20 cellular contexts compared by ENCODE assay signal in genomic region chr5:170907758-170908157, GRCh38. TPM values are rescaled to one million over a fixed set of nuclear protein-coding genes. Genes with fewer than 3 reads are reported as not detected.
DNase-seq lines count a peak whose midpoint lies in the region; ATAC-seq and TF ChIP-seq lines count a peak whose summit lies in the region.
"Had no signal": no experiment of that assay in that cellular context is flagged by ENCODE, and none has a peak within 500 bp of the region (broad histone marks: within the 10 kb centered on the region; RNA-seq: fewer than 3 reads in every experiment).

No MANE protein-coding gene starts in this region.

- no peak overlapping the region for H3K4me3 ChIP-seq in GM23248
- no peak overlapping the region for H3K4me3 ChIP-seq in epithelial cell of esophagus (ENCODE audit: low read length)
- H3K4me3 ChIP-seq in endodermal cell (ENCODE audit: low read length): no peak overlapping the region
- H3K4me3 ChIP-seq: K562, smooth muscle cell had no signal

- H3K9me2 ChIP-seq in GM23248 (ENCODE audit: insufficient read depth): no peaks in the 10 kb centered on the region

- no peaks in the 10 kb centered on the region for H3K36me3 ChIP-seq in GM23248 (ENCODE audit: low read depth)
- H3K36me3 ChIP-seq in endodermal cell (ENCODE audit: control insufficient read depth, insufficient read depth, low read length): peaks cover 38% of the 10 kb centered on the region

- H3K9me3 Mint-ChIP-seq in endodermal cell: no peaks in the 10 kb centered on the region
- H3K9me3 Mint-ChIP-seq: activated CD8-positive, alpha-beta T cell treated with anti-CD3 and anti-CD28 coated beads for 36 hours; activated T-cell treated with anti-CD3 and anti-CD28 coated beads, Interleukin-2, amount 50 U/mL, for 4 hours; T-cell had no signal

- H3K4me1 ChIP-seq in GM23248 (ENCODE audit: insufficient read depth) (no peaks in the 10 kb centered on the region), endodermal cell (ENCODE audit: control insufficient read depth, insufficient read depth, low read length) (no peaks in the 10 kb centered on the region)

- no peaks in the 10 kb centered on the region; the same call in 1 of the 2 replicates for H3F3A ChIP-seq in GM23248 (ENCODE audit: insufficient read depth)

- no peaks in the 10 kb centered on the region for H4K20me1 ChIP-seq in GM23248 (ENCODE audit: insufficient read depth)

- no peaks in the 10 kb centered on the region for H3K79me2 ChIP-seq in GM23248 (ENCODE audit: insufficient read depth)

- H3K4me3 Mint-ChIP-seq in endodermal cell: no peak overlapping the region
- H3K4me3 Mint-ChIP-seq: activated CD8-positive, alpha-beta T cell treated with anti-CD3 and anti-CD28 coated beads for 36 hours; activated T-cell treated with anti-CD3 and anti-CD28 coated beads, Interleukin-2, amount 50 U/mL, for 4 hours; immature natural killer cell; naive thymus-derived CD8-positive, alpha-beta T cell; T-cell had no signal

- no peak for TF ChIP-seq CTCF in epithelial cell of esophagus (IDR thresholded peaks at IDR 0.05; ENCODE audit: insufficient read depth, low read depth, low read length, missing control alignments)
- no peak for TF ChIP-seq CTCF in endodermal cell (conservative IDR thresholded peaks at IDR 0.05)

- H3K27ac ChIP-seq in GM23248 (no peak overlapping the region), endodermal cell (ENCODE audit: low read depth, low read length) (no peak overlapping the region)
- H3K27ac ChIP-seq: HL-60 had no signal

- H3K27me3 Mint-ChIP-seq in endodermal cell (ENCODE audit: insufficient read depth): no peaks in the 10 kb centered on the region
- H3K27me3 Mint-ChIP-seq: T-cell had no signal

- peaks cover 14% of the 10 kb centered on the region for H3K36me3 Mint-ChIP-seq in endodermal cell (ENCODE audit: low read depth)
- H3K36me3 Mint-ChIP-seq: naive thymus-derived CD8-positive, alpha-beta T cell; T-cell had no signal

- DNase-seq in GM23248 (peak; percentile 57), RKO (ENCODE audit: low spot score) (peak; percentile 53), epithelial cell of esophagus (ENCODE audit: low read depth) (peak; percentile 87), renal cortical epithelial cell (ENCODE audit: low read depth) (peak; percentile 88), HK-2 (ENCODE audit: unreplicated experiment) (no peak), endodermal cell (no peak)
- DNase-seq: activated CD8-positive, alpha-beta T cell treated with anti-CD3 and anti-CD28 coated beads for 36 hours; activated T-cell treated with anti-CD3 and anti-CD28 coated beads, Interleukin-2, amount 50 U/mL, for 4 hours; COR-L47; immature natural killer cell; naive thymus-derived CD8-positive, alpha-beta T cell; NCI-H226; NK-92 treated with Interleukin-12 subunit alpha and Interleukin-12 subunit beta, amount 100 ng/mL, for 24 hours; stimulated activated CD4-positive, alpha-beta T cell treated with anti-CD3 and anti-CD28 coated beads, Interleukin-4, amount 100 ng/mL, for 4 hours; stimulated activated CD8-positive, alpha-beta memory T cell treated with anti-CD3 and anti-CD28 coated beads, Interleukin-4, amount 100 ng/mL, for 48 hours; T-cell had no signal

- H3K9ac ChIP-seq in GM23248 (no peak overlapping the region), endodermal cell (ENCODE audit: extremely low read depth, low read length, poor library complexity, severe bottlenecking) (no peak overlapping the region)

- H3K4me2 ChIP-seq in GM23248 (ENCODE audit: unreplicated experiment): no peak overlapping the region
- H3K4me2 ChIP-seq: smooth muscle cell had no signal

- WGBS in GM23248 (ENCODE audit: low coverage in 1 of 2, low lambda C conversion rate in 2 of 2, missing lambda C conversion rate in 2 of 2), 2 experiments: 17 to 30% methylated on average over 1 of the region's 1 CpG
- WGBS in endodermal cell (ENCODE audit: insufficient coverage in 1 of 2, insufficient read length in 1 of 2), 2 experiments: no CpG with 5 or more reads among the region's 1 CpG

- no peak overlapping the region for H2AFZ ChIP-seq in GM23248

- no peaks in the 10 kb centered on the region for H3K9me3 ChIP-seq in GM23248 (ENCODE audit: low read depth)
- no peaks in the 10 kb centered on the region for H3K9me3 ChIP-seq in endodermal cell (ENCODE audit: control insufficient read depth, low read length)

- no peak overlapping the region for H3K27ac Mint-ChIP-seq in endodermal cell
- H3K27ac Mint-ChIP-seq: activated CD8-positive, alpha-beta T cell treated with anti-CD3 and anti-CD28 coated beads for 36 hours; immature natural killer cell; naive thymus-derived CD8-positive, alpha-beta T cell; T-cell had no signal

- in situ Hi-C loops in GM23248 (cut with MboI): no loop called here

- no peaks in the 10 kb centered on the region for H3K4me1 Mint-ChIP-seq in endodermal cell
- H3K4me1 Mint-ChIP-seq: immature natural killer cell; naive thymus-derived CD8-positive, alpha-beta T cell; T-cell had no signal

- ATAC-seq in GM18909 (IDR thresholded peaks at IDR 0.05; ENCODE audit: poor library complexity, unreplicated experiment): no peak
- ATAC-seq: activated CD8-positive, alpha-beta T cell treated with anti-CD3 and anti-CD28 coated beads for 36 hours; activated T-cell treated with anti-CD3 and anti-CD28 coated beads, Interleukin-2, amount 50 U/mL, for 4 hours; K562; naive thymus-derived CD8-positive, alpha-beta T cell; T-cell had no signal

- no peaks in the 10 kb centered on the region for H3K27me3 ChIP-seq in GM23248 (replicated peaks; ENCODE audit: insufficient read depth)
- H3K27me3 ChIP-seq in endodermal cell (ENCODE audit: control insufficient read depth, insufficient read depth, low read length, poor library complexity, severe bottlenecking): no peaks in the 10 kb centered on the region

RNA-seq across cellular contexts. Expression of gene RANBP17, which starts 45.9 kb away (rescaled TPM):
- 3.8 and 5.6 TPM in 2 replicates for total RNA-seq in GM23248 (2014; rRNA removed; shearing (Covaris generic))
- 2.3 and 3.7 TPM in 2 replicates for polyA plus RNA-seq in GM23248 (2016; fragmentation: Nextera tagmentation; extraction: Ambion mirVana)
- total RNA-seq in renal cortical epithelial cell (5.7 and 9.6 TPM in 2 replicates), endodermal cell (10 to 100 TPM; 26.6 to 28.0 TPM)
- 10.4 TPM for polyA plus RNA-seq in endodermal cell (2013, experiment 1 of 2)
- 13.1 TPM for polyA plus RNA-seq in endodermal cell (2013, experiment 2 of 2)
- total RNA-seq: activated CD8-positive, alpha-beta T cell treated with anti-CD3 and anti-CD28 coated beads for 36 hours; K562 had no signal
- polyA plus RNA-seq: K562 had no signal

Comparison
In these comparisons a context has a peak if more than half of its experiments do, and no peak if none do; other contexts are left out.
1. DNase-seq: peak in GM23248 (single experiment), RKO (single experiment), epithelial cell of esophagus (single experiment) and renal cortical epithelial cell (single experiment); none in HK-2 (single experiment) and endodermal cell (single experiment).